Comparison of ENCODE assay signal across 10 cellular contexts in the genomic region with DNA sequence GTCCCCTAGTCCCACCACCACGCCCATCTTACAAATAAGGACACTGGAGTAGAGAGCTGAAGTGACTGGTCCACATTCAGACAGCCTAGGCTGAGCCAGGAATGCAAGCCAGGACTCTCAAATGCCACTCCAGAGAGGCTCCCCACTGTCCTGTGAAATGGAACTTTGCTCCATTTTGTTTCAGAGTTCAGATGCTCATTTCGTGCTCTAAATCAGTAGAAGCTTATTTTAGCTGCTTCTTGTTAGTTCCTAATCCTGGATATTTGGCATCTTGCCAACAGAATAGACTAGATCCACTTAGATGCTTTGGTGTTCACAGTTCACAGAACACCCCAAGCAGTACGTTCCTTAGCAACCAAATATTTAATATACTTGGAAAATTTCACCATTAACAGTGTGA. TPM values are rescaled to one million over a fixed set of nuclear protein-coding genes. Genes with fewer than 3 reads are reported as not detected.
DNase-seq lines count a peak whose midpoint lies in the region; ATAC-seq and TF ChIP-seq lines count a peak whose summit lies in the region.
"Had no signal": no experiment of that assay in that cellular context is flagged by ENCODE, and none has a peak within 500 bp of the region (broad histone marks: within the 10 kb centered on the region; RNA-seq: fewer than 3 reads in every experiment).

No MANE protein-coding gene starts in this region.

- no peaks in the 10 kb centered on the region for H3K9me3 ChIP-seq in left ventricle myocardium inferior (replicated peaks)
- no peaks in the 10 kb centered on the region for H3K9me3 ChIP-seq in stomach smooth muscle (ENCODE audit: control insufficient read depth in 2 of 2, low read length in 2 of 2)
- no peaks in the 10 kb centered on the region for H3K9me3 ChIP-seq in suprapubic skin

- peak; percentile 3 for DNase-seq in amniotic stem cell (lab: John Stamatoyannopoulos, UW)
- no peak for DNase-seq in left ventricle myocardium inferior
- no peak for DNase-seq in suprapubic skin (ENCODE audit: low spot score in 2 of 2)
- no peak for DNase-seq in activated CD4-positive, alpha-beta T cell treated with anti-CD3 and anti-CD28 coated beads for 1 hour
- DNase-seq: NCI-H1048 had no signal

- TF ChIP-seq EP300 in Ishikawa (IDR thresholded peaks at IDR 0.05; ENCODE audit: borderline replicate concordance) (no peak), suprapubic skin (IDR thresholded peaks at IDR 0.05) (no peak)

- ATAC-seq in GM21390 (IDR thresholded peaks at IDR 0.05; ENCODE audit: unreplicated experiment), result no peak

- no peak overlapping the region for H3K9ac ChIP-seq in stomach smooth muscle (ENCODE audit: low read length in 2 of 2)

- 55% methylated on average over 3 of the region's 3 CpGs for WGBS in suprapubic skin

- H3K4me1 ChIP-seq in left ventricle myocardium inferior (peaks cover 28% of the 10 kb centered on the region), stomach smooth muscle (ENCODE audit: control insufficient read depth, insufficient read depth, low read length) (peaks cover 8% of the 10 kb centered on the region), suprapubic skin (no peaks in the 10 kb centered on the region)

- intact Hi-C loops in left ventricle myocardium inferior (cut with micrococcal nuclease), result no loop called here

- H3K4me3 ChIP-seq in left ventricle myocardium inferior (no peak overlapping the region), stomach smooth muscle (ENCODE audit: low read length in 2 of 2) (peak overlapping the region in 1 of 2 donors; percentile 40), suprapubic skin (no peak overlapping the region)

- TF ChIP-seq CTCF in left ventricle myocardium inferior (IDR thresholded peaks at IDR 0.05; ENCODE audit: borderline replicate concordance), result no peak
- no peak for TF ChIP-seq CTCF in suprapubic skin (IDR thresholded peaks at IDR 0.05)

- H3K27ac ChIP-seq in left ventricle myocardium inferior (replicated peaks), result peak overlapping the region; percentile 52
- H3K27ac ChIP-seq in stomach smooth muscle (ENCODE audit: low read length), result peak overlapping the region; percentile 68
- H3K27ac ChIP-seq in suprapubic skin, result no peak overlapping the region
- H3K27ac ChIP-seq: brain microvascular endothelial cell had no signal

- no peak for TF ChIP-seq POLR2A in suprapubic skin (IDR thresholded peaks at IDR 0.05)

- H3K27me3 ChIP-seq in left ventricle myocardium inferior (ENCODE audit: low read depth), result no peaks in the 10 kb centered on the region
- H3K27me3 ChIP-seq in stomach smooth muscle (ENCODE audit: control insufficient read depth in 1 of 2, insufficient read depth in 2 of 2, low read length in 2 of 2), result no peaks in the 10 kb centered on the region
- no peaks in the 10 kb centered on the region for H3K27me3 ChIP-seq in suprapubic skin
- H3K27me3 ChIP-seq: brain microvascular endothelial cell had no signal

- peaks cover 33% of the 10 kb centered on the region for H3K36me3 ChIP-seq in left ventricle myocardium inferior
- peaks cover 8 to 12% of the 10 kb centered on the region in 2 donors for H3K36me3 ChIP-seq in stomach smooth muscle (ENCODE audit: control insufficient read depth in 2 of 2, insufficient read depth in 2 of 2, low read length in 2 of 2)
- peaks cover 24% of the 10 kb centered on the region for H3K36me3 ChIP-seq in suprapubic skin

- no peak for TF ChIP-seq RAD21 in Ishikawa (IDR thresholded peaks at IDR 0.05; ENCODE audit: low read depth)

TF ChIP-seq in Ishikawa, 13 proteins besides CTCF, POLR2A, EP300 and RAD21:
- TF ChIP-seq NFIC (IDR thresholded peaks at IDR 0.05), result peak; percentile 93
- TF ChIP-seq, protein P1, sequence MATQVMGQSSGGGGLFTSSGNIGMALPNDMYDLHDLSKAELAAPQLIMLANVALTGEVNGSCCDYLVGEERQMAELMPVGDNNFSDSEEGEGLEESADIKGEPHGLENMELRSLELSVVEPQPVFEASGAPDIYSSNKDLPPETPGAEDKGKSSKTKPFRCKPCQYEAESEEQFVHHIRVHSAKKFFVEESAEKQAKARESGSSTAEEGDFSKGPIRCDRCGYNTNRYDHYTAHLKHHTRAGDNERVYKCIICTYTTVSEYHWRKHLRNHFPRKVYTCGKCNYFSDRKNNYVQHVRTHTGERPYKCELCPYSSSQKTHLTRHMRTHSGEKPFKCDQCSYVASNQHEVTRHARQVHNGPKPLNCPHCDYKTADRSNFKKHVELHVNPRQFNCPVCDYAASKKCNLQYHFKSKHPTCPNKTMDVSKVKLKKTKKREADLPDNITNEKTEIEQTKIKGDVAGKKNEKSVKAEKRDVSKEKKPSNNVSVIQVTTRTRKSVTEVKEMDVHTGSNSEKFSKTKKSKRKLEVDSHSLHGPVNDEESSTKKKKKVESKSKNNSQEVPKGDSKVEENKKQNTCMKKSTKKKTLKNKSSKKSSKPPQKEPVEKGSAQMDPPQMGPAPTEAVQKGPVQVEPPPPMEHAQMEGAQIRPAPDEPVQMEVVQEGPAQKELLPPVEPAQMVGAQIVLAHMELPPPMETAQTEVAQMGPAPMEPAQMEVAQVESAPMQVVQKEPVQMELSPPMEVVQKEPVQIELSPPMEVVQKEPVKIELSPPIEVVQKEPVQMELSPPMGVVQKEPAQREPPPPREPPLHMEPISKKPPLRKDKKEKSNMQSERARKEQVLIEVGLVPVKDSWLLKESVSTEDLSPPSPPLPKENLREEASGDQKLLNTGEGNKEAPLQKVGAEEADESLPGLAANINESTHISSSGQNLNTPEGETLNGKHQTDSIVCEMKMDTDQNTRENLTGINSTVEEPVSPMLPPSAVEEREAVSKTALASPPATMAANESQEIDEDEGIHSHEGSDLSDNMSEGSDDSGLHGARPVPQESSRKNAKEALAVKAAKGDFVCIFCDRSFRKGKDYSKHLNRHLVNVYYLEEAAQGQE (IDR thresholded peaks at IDR 0.05; ENCODE audit: low read depth), result no peak

RNA-seq across cellular contexts. Expression of gene MMP21, which starts 7.4 kb away (rescaled TPM):
- total RNA-seq in left ventricle myocardium inferior (not detected), suprapubic skin (under 1 TPM in 2 of 4 donors, not detected in 2; 0.23 to 0.48 TPM)
- total RNA-seq: activated CD8-positive, alpha-beta memory T cell treated with anti-CD3 and anti-CD28 coated beads for 36 hours had no signal

RNA-seq across cellular contexts. Expression of gene EDRF1, which starts 48.7 kb away (rescaled TPM):
- total RNA-seq in left ventricle myocardium inferior, result 11.5 TPM
- 10 to 100 TPM; 10.9 to 56.4 (median 18.6) TPM for total RNA-seq in suprapubic skin

RNA-seq across cellular contexts. Expression of gene UROS, which starts 54.8 kb away (rescaled TPM):
- total RNA-seq in left ventricle myocardium inferior (80.4 TPM), suprapubic skin (10 to 100 TPM; 22.7 to 48.2 (median 27.3) TPM)

RNA-seq across cellular contexts. Expression of gene BCCIP, which starts 55.1 kb away (rescaled TPM):
- 45.1 TPM for total RNA-seq in left ventricle myocardium inferior
- 10 to 100 TPM; 32.2 to 36.7 (median 33.5) TPM for total RNA-seq in suprapubic skin
